Comparison of ENCODE assay signal across 8 cellular contexts in genomic region chr6:144150673-144151009, GRCh38. TPM values are rescaled to one million over a fixed set of nuclear protein-coding genes. Genes with fewer than 3 reads are reported as not detected.
DNase-seq lines count a peak whose midpoint lies in the region; ATAC-seq and TF ChIP-seq lines count a peak whose summit lies in the region.

No MANE protein-coding gene starts in this region.

- DNase-seq in HT1080 (ENCODE audit: low read depth) (peak; percentile 24), endothelial cell (ENCODE audit: low spot score) (peak; percentile 16), natural killer cell (peak; percentile 29), upper lobe of right lung (peak; percentile 77), mesenteric fat pad (ENCODE audit: low spot score) (no peak), SIG-M5 treated with dmso at 0.1 percent for 504 hours (lab: John Stamatoyannopoulos, UW; ENCODE audit: unreplicated experiment) (no peak)
- peak; percentile 20 for DNase-seq in activated CD4-positive, alpha-beta T cell treated with anti-CD3 and anti-CD28 coated beads for 1 hour

- peak; percentile 46 for TF ChIP-seq CTCF in GM12874 (IDR thresholded peaks at IDR 0.05; ENCODE audit: insufficient read depth, low read depth, low read length)
- peak; percentile 23 for TF ChIP-seq CTCF in endothelial cell (IDR thresholded peaks at IDR 0.05; ENCODE audit: unreplicated experiment)
- TF ChIP-seq CTCF in natural killer cell (IDR thresholded peaks at IDR 0.05), result peak; percentile 46
- TF ChIP-seq CTCF in upper lobe of right lung (IDR thresholded peaks at IDR 0.05), result peak; percentile 46

- H3K36me3 ChIP-seq in upper lobe of right lung, result no peaks in the 10 kb centered on the region

- peaks cover 20% of the 10 kb centered on the region for H3K4me1 ChIP-seq in upper lobe of right lung

- H3K9me3 ChIP-seq in upper lobe of right lung, result no peaks in the 10 kb centered on the region

- peak overlapping the region; percentile 84 for H3K4me3 Mint-ChIP-seq in endothelial cell (ENCODE audit: unreplicated experiment)
- H3K4me3 Mint-ChIP-seq in natural killer cell, result peak overlapping the region; percentile 91

- H3K27me3 Mint-ChIP-seq in endothelial cell (ENCODE audit: unreplicated experiment) (peaks cover 6% of the 10 kb centered on the region), natural killer cell (ENCODE audit: low read depth in 2 of 2) (no peaks in the 10 kb centered on the region)

- no peak overlapping the region for H3K27ac Mint-ChIP-seq in endothelial cell (ENCODE audit: unreplicated experiment)
- H3K27ac Mint-ChIP-seq in natural killer cell, result peak overlapping the region; percentile 94 to 96

- H3K4me1 Mint-ChIP-seq in endothelial cell (ENCODE audit: unreplicated experiment) (peaks cover 6% of the 10 kb centered on the region), natural killer cell (peaks cover 49 to 51% of the 10 kb centered on the region in 2 donors)

- H3K36me3 Mint-ChIP-seq in endothelial cell (ENCODE audit: low read depth, unreplicated experiment), result no peaks in the 10 kb centered on the region
- peaks cover 8% of the 10 kb centered on the region for H3K36me3 Mint-ChIP-seq in natural killer cell

- no peaks in the 10 kb centered on the region for H3K27me3 ChIP-seq in upper lobe of right lung

- peak overlapping the region; percentile 88 for H3K27ac ChIP-seq in upper lobe of right lung

- H3K9me3 Mint-ChIP-seq in endothelial cell (ENCODE audit: unreplicated experiment) (no peaks in the 10 kb centered on the region), natural killer cell (no peaks in the 10 kb centered on the region)

- H3K4me3 ChIP-seq in upper lobe of right lung, result peak overlapping the region; percentile 70

- ATAC-seq in natural killer cell, result peak; percentile 24 to 33 (median 29)
- peak; percentile 3 for ATAC-seq in upper lobe of right lung

- intact Hi-C loops in natural killer cell (cut with micrococcal nuclease) (loop anchor here (1.0 to 10.0 kb wide), 7 partner anchors 46 to 202 kb away; partner anchors contain the start of gene SF3B5), upper lobe of right lung (cut with DNase I) (no loop called here)

RNA-seq across cellular contexts. Expression of gene STX11, which starts 0.3 kb away (rescaled TPM):
- 0.43 and 1.7 TPM in 2 replicates for total RNA-seq in HT1080 (2014; rRNA removed; shearing (Covaris generic))
- 0.07 and 0.18 TPM in 2 replicates for polyA plus RNA-seq in HT1080 (2015; cell fraction: cytosol; rRNA removed)
- polyA plus RNA-seq in HT1080 (2015; cell fraction: nucleus; rRNA removed), result 0.12 and 0.42 TPM in 2 replicates
- total RNA-seq in endothelial cell (ENCODE audit: unreplicated experiment) (not detected), natural killer cell (10 to 100 TPM; 21.9 to 38.3 (median 34.2) TPM), upper lobe of right lung (49.6 TPM), mesenteric fat pad (32.7 TPM)

RNA-seq across cellular contexts. Expression of gene SF3B5, which starts 55.3 kb away (rescaled TPM):
- total RNA-seq in HT1080 (2014; rRNA removed; shearing (Covaris generic)), result 168 and 227 TPM in 2 replicates
- polyA plus RNA-seq in HT1080 (2015; cell fraction: cytosol; rRNA removed), result 163 and 190 TPM in 2 replicates
- 82.3 and 84.7 TPM in 2 replicates for polyA plus RNA-seq in HT1080 (2015; cell fraction: nucleus; rRNA removed)
- total RNA-seq in endothelial cell (ENCODE audit: unreplicated experiment) (113 TPM), natural killer cell (100 to 1,000 TPM; 122 to 145 (median 122) TPM), upper lobe of right lung (114 TPM), mesenteric fat pad (106 TPM)

Comparison
In these comparisons a context has a peak if more than half of its experiments do, and no peak if none do; other contexts are left out.
1. DNase-seq: peak in HT1080 (single experiment), activated CD4-positive, alpha-beta T cell treated with anti-CD3 and anti-CD28 coated beads for 1 hour (single experiment), endothelial cell (single experiment), natural killer cell (single experiment) and upper lobe of right lung (single experiment); none in mesenteric fat pad (single experiment) and SIG-M5 treated with dmso at 0.1 percent for 504 hours (single experiment).
2. Peak in every context shown above with its lines, with median percentiles within 50 percentile points of each other: CTCF ChIP-seq.